ENCODE assay signal across 2 cellular contexts in genomic region chr5:51382508-51382758, GRCh38.
TF ChIP-seq lines count a peak whose summit lies in the region.

No MANE protein-coding gene starts in this region.

TF ChIP-seq in SK-N-SH, 30 proteins besides CTCF, POLR2A, EP300 and RAD21 (continued from another document):
- TF ChIP-seq POLR2AphosphoS5 (IDR thresholded peaks at IDR 0.05; ENCODE audit: low read depth, low read length), result no peak
- no peak for TF ChIP-seq RXRA (IDR thresholded peaks at IDR 0.05; ENCODE audit: borderline replicate concordance, low read depth)
- TF ChIP-seq, protein P1, sequence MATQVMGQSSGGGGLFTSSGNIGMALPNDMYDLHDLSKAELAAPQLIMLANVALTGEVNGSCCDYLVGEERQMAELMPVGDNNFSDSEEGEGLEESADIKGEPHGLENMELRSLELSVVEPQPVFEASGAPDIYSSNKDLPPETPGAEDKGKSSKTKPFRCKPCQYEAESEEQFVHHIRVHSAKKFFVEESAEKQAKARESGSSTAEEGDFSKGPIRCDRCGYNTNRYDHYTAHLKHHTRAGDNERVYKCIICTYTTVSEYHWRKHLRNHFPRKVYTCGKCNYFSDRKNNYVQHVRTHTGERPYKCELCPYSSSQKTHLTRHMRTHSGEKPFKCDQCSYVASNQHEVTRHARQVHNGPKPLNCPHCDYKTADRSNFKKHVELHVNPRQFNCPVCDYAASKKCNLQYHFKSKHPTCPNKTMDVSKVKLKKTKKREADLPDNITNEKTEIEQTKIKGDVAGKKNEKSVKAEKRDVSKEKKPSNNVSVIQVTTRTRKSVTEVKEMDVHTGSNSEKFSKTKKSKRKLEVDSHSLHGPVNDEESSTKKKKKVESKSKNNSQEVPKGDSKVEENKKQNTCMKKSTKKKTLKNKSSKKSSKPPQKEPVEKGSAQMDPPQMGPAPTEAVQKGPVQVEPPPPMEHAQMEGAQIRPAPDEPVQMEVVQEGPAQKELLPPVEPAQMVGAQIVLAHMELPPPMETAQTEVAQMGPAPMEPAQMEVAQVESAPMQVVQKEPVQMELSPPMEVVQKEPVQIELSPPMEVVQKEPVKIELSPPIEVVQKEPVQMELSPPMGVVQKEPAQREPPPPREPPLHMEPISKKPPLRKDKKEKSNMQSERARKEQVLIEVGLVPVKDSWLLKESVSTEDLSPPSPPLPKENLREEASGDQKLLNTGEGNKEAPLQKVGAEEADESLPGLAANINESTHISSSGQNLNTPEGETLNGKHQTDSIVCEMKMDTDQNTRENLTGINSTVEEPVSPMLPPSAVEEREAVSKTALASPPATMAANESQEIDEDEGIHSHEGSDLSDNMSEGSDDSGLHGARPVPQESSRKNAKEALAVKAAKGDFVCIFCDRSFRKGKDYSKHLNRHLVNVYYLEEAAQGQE (IDR thresholded peaks at IDR 0.05; ENCODE audit: low read depth, low read length), result no peak
- TF ChIP-seq, protein P2, sequence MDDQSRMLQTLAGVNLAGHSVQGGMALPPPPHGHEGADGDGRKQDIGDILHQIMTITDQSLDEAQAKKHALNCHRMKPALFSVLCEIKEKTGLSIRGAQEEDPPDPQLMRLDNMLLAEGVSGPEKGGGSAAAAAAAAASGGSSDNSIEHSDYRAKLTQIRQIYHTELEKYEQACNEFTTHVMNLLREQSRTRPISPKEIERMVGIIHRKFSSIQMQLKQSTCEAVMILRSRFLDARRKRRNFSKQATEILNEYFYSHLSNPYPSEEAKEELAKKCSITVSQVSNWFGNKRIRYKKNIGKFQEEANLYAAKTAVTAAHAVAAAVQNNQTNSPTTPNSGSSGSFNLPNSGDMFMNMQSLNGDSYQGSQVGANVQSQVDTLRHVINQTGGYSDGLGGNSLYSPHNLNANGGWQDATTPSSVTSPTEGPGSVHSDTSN (IDR thresholded peaks at IDR 0.05), result no peak
- no peak for TF ChIP-seq TEAD4 (IDR thresholded peaks at IDR 0.05; ENCODE audit: borderline replicate concordance, insufficient read depth)
- no peak for TF ChIP-seq FOXM1 (IDR thresholded peaks at IDR 0.05; ENCODE audit: low read depth)
- TF ChIP-seq SMC3 (IDR thresholded peaks at IDR 0.05; ENCODE audit: low read depth, low read length), result no peak
- no peak for TF ChIP-seq NRF1 (IDR thresholded peaks at IDR 0.05; ENCODE audit: low read depth, low read length)
- no peak for TF ChIP-seq FOSL2 (IDR thresholded peaks at IDR 0.05; ENCODE audit: borderline replicate concordance, low read depth)
TF ChIP-seq in SK-N-SH: peak in this region for 0.

TF ChIP-seq in SK-N-SH treated with all-trans-retinoic acid at 6 μM for 48 hours, 23 proteins besides CTCF, POLR2A, EP300 and RAD21 (continued from another document):
- TF ChIP-seq POU6F1 (CRISPR knock-in tag; IDR thresholded peaks at IDR 0.05; ENCODE audit: borderline replicate concordance, low read depth), result no peak
- TF ChIP-seq, protein P3, sequence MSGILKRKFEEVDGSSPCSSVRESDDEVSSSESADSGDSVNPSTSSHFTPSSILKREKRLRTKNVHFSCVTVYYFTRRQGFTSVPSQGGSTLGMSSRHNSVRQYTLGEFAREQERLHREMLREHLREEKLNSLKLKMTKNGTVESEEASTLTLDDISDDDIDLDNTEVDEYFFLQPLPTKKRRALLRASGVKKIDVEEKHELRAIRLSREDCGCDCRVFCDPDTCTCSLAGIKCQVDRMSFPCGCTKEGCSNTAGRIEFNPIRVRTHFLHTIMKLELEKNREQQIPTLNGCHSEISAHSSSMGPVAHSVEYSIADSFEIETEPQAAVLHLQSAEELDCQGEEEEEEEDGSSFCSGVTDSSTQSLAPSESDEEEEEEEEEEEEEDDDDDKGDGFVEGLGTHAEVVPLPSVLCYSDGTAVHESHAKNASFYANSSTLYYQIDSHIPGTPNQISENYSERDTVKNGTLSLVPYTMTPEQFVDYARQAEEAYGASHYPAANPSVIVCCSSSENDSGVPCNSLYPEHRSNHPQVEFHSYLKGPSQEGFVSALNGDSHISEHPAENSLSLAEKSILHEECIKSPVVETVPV (CRISPR knock-in tag; IDR thresholded peaks at IDR 0.05), result no peak
- no peak for TF ChIP-seq ARNTL (CRISPR knock-in tag; IDR thresholded peaks at IDR 0.05; ENCODE audit: borderline replicate concordance, low read depth)
- no peak for TF ChIP-seq PPARA (CRISPR knock-in tag; IDR thresholded peaks at IDR 0.05; ENCODE audit: borderline replicate concordance)
- no peak for TF ChIP-seq ZNF70 (CRISPR knock-in tag; IDR thresholded peaks at IDR 0.05)
- no peak for TF ChIP-seq TOX (CRISPR knock-in tag; IDR thresholded peaks at IDR 0.05; ENCODE audit: borderline replicate concordance)
- TF ChIP-seq ZFP30 (CRISPR knock-in tag; IDR thresholded peaks at IDR 0.05), result no peak
- no peak for TF ChIP-seq GLIS3 (CRISPR knock-in tag; IDR thresholded peaks at IDR 0.05)
- no peak for TF ChIP-seq ZNF565 (CRISPR knock-in tag; conservative IDR thresholded peaks at IDR 0.05; ENCODE audit: low read depth)
- TF ChIP-seq OSR1 (CRISPR knock-in tag; IDR thresholded peaks at IDR 0.05), result no peak
- no peak for TF ChIP-seq ZFP3 (CRISPR knock-in tag; IDR thresholded peaks at IDR 0.05)
- no peak for TF ChIP-seq BACH2 (CRISPR knock-in tag; IDR thresholded peaks at IDR 0.05; ENCODE audit: borderline replicate concordance)
- TF ChIP-seq ZC3H10 (CRISPR knock-in tag; IDR thresholded peaks at IDR 0.05), result no peak
- TF ChIP-seq TCF4 (CRISPR knock-in tag; IDR thresholded peaks at IDR 0.05; ENCODE audit: borderline replicate concordance), result no peak
- TF ChIP-seq ESRRG (CRISPR knock-in tag; IDR thresholded peaks at IDR 0.05), result no peak
- TF ChIP-seq CREB5 (CRISPR knock-in tag; IDR thresholded peaks at IDR 0.05; ENCODE audit: low read depth), result no peak
- TF ChIP-seq, protein P4, sequence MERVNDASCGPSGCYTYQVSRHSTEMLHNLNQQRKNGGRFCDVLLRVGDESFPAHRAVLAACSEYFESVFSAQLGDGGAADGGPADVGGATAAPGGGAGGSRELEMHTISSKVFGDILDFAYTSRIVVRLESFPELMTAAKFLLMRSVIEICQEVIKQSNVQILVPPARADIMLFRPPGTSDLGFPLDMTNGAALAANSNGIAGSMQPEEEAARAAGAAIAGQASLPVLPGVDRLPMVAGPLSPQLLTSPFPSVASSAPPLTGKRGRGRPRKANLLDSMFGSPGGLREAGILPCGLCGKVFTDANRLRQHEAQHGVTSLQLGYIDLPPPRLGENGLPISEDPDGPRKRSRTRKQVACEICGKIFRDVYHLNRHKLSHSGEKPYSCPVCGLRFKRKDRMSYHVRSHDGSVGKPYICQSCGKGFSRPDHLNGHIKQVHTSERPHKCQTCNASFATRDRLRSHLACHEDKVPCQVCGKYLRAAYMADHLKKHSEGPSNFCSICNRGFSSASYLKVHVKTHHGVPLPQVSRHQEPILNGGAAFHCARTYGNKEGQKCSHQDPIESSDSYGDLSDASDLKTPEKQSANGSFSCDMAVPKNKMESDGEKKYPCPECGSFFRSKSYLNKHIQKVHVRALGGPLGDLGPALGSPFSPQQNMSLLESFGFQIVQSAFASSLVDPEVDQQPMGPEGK (CRISPR knock-in tag; IDR thresholded peaks at IDR 0.05; ENCODE audit: borderline replicate concordance), result no peak
TF ChIP-seq in SK-N-SH treated with all-trans-retinoic acid at 6 μM for 48 hours: peak in this region for 0.
